Comparison of ENCODE assay signal across 4 cellular contexts in genomic region chr7:103399687-103400086, GRCh38. TPM values are rescaled to one million over a fixed set of nuclear protein-coding genes. Genes with fewer than 3 reads are reported as not detected.
"Had no signal": no experiment of that assay in that cellular context is flagged by ENCODE, and none has a peak within 500 bp of the region (broad histone marks: within the 10 kb centered on the region; RNA-seq: fewer than 3 reads in every experiment).

No MANE protein-coding gene starts in this region.

RNA-seq across cellular contexts. Expression of gene SLC26A5, which starts 46.3 kb away (rescaled TPM):
- total RNA-seq: HT-29, HT1080, IMR-90 had no signal
- polyA plus RNA-seq: IgD-negative memory B cell, IMR-90 had no signal
